8 cellular contexts compared by ENCODE assay signal in the genomic region with DNA sequence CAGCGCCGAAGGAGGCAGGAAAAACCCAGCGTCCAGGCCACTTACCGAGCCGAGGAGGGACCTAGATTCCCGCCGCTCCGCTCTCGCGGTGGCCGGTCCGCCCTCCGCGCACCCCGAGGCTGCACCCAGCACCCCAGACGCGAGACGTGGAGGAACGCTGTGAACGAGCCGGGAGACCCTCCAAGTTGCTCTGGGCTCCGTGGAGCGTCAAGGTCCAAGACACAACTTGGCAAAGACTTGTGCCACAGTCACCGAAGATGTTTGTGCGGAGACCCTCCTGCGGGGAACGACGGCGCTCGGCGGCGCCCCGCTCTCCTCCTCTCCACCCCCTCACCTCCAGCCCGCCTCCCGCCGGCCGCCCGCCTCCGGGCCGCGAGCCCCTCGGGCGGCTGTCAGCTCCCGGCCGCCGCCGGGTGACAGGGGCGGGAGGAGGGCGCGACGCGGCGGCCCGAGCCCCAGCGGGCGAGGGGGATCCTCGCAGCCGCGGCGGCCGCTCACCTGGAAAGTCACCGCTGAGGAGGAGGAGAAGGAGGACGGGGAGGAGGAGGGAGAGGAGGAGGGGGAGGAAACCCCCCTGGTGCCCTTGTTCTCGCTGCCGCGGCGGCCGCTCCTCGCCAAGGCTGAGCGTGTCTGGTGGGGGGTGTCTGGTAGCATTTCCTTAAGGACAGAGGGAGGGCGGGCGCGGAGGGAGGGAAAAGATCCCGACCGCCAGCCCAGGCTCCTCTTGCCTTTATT. TPM values are rescaled to one million over a fixed set of nuclear protein-coding genes. Genes with fewer than 3 reads are reported as not detected.
DNase-seq lines count a peak whose midpoint lies in the region; ATAC-seq and TF ChIP-seq lines count a peak whose summit lies in the region.

No MANE protein-coding gene starts in this region.

- intact Hi-C loops in left lung (cut with DNase I): loop anchor here in 1 of 2 donors (10.0 kb wide), 1 partner anchor 121 kb away; no protein-coding TSS in a partner anchor

- peak; percentile 18 for ATAC-seq in GM19324 (IDR thresholded peaks at IDR 0.05; ENCODE audit: low FRiP score, unreplicated experiment)
- peak; percentile 6 for ATAC-seq in left lung

- H3K4me3 ChIP-seq in AG10803 (ENCODE audit: low read length) (peak overlapping the region; percentile 71), left lung (peak overlapping the region; percentile 80 to 81)
- peak overlapping the region; percentile 88 for H3K4me3 ChIP-seq in Jurkat, Clone E6-1 (ENCODE audit: low read length)

- H3K27ac ChIP-seq in left lung: peak overlapping the region; percentile 96 to 99

- H3K27me3 ChIP-seq in left lung: no peaks in the 10 kb centered on the region

- peaks cover 11 to 35% of the 10 kb centered on the region in 2 donors for H3K4me1 ChIP-seq in left lung

- H3K9me3 ChIP-seq in left lung: no peaks in the 10 kb centered on the region

- TF ChIP-seq CTCF in AG10803 (conservative IDR thresholded peaks at IDR 0.05; ENCODE audit: low read length): no peak
- TF ChIP-seq CTCF in left lung (IDR thresholded peaks at IDR 0.05): no peak

- DNase-seq in AG10803 (ENCODE audit: low read depth) (no peak), cerebellum (ENCODE audit: low spot score) (peak; percentile 35), left lung (peak; percentile 62 to 86), COLO829 (ENCODE audit: low spot score) (no peak)
- no peak for DNase-seq in Jurkat, Clone E6-1 (ENCODE audit: low read depth, low spot score)
- peak; percentile 28 to 42 for DNase-seq in activated CD4-positive, alpha-beta T cell treated with anti-CD3 and anti-CD28 coated beads for 24 hours (ENCODE audit: low read depth in 2 of 2)
- peak; percentile 54 to 69 for DNase-seq in stimulated activated CD4-positive, alpha-beta T cell treated with anti-CD3 and anti-CD28 coated beads, Interleukin-4, amount 100 ng/mL, for 4 hours

- no peaks in the 10 kb centered on the region for H3K36me3 ChIP-seq in left lung

RNA-seq across cellular contexts. Expression of gene HIVEP2, which starts 0.6 kb away (rescaled TPM):
- polyA plus RNA-seq in Jurkat, Clone E6-1 (2012; ENCODE audit: insufficient read depth, insufficient read length): 10.4 TPM
- total RNA-seq in cerebellum: 31.3 TPM
- 10 to 100 TPM; 14.1 to 16.6 TPM for total RNA-seq in left lung

Comparison
In these comparisons a context has a peak if more than half of its experiments do, and no peak if none do; other contexts are left out.
1. DNase-seq: peak in activated CD4-positive, alpha-beta T cell treated with anti-CD3 and anti-CD28 coated beads for 24 hours (2 of 2), cerebellum (single experiment), left lung (2 of 2) and stimulated activated CD4-positive, alpha-beta T cell treated with anti-CD3 and anti-CD28 coated beads, Interleukin-4, amount 100 ng/mL, for 4 hours (2 of 2); none in AG10803 (single experiment), Jurkat, Clone E6-1 (single experiment) and COLO829 (single experiment).
2. Peak in every context shown above with its lines, with median percentiles within 50 percentile points of each other: H3K4me3 ChIP-seq.